1 cellular context compared by ENCODE assay signal in the genomic region with DNA sequence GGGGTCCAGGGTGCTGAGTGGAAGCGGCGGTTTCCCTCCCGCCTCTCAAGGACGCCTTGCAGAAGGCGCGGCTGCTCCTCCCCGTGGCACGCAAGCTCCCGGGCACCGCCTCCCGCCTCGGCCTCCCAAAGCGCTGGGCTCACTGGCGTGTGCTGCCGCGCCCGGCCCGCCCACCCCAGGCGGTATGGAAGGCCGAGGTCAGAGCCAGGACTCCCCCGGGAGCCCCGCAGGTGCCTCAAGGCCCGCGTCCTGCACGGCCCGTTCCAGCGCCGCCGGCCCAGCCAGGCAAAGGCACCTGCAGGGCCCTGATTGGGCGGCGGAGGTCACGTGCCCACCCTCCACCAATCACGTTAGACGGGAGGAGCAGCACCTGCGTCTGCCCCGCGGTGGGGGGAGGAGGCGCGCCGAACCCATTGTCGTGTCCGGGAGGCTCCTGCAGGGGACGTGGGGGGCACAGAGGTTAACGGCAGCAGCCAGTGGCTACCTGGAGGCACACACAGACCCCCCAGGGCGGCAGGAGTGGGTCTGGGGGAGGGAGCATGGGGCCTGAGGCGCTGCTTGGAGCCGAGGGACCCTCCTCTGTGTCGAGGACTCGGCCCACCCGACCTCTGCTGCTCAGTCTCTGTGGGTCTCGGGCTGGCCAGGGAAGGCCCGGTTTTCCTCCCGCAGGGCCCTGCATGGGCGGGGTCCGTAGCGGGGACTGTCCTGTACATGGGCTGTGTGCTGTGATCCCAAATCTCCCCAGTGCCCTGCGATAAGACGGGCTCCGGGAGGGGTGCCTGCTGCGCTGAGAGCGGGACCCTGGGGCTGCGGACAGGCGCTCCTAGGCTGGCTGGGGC.
A peak's percentile ranks its signal among the peaks of the same experiment; 100 is the strongest.
TF ChIP-seq lines count a peak whose summit lies in the region.

No MANE protein-coding gene starts in this region.

TF ChIP-seq in HepG2, 621 proteins besides CTCF, POLR2A, EP300 and RAD21 (continued from another document and continues in another):
- peak; percentile 74 for TF ChIP-seq UBTF (CRISPR knock-in tag; IDR thresholded peaks at IDR 0.05)
- no peak for TF ChIP-seq TEAD2 (CRISPR knock-in tag; IDR thresholded peaks at IDR 0.05)
- TF ChIP-seq, protein P1, sequence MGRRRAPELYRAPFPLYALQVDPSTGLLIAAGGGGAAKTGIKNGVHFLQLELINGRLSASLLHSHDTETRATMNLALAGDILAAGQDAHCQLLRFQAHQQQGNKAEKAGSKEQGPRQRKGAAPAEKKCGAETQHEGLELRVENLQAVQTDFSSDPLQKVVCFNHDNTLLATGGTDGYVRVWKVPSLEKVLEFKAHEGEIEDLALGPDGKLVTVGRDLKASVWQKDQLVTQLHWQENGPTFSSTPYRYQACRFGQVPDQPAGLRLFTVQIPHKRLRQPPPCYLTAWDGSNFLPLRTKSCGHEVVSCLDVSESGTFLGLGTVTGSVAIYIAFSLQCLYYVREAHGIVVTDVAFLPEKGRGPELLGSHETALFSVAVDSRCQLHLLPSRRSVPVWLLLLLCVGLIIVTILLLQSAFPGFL (CRISPR knock-in tag; IDR thresholded peaks at IDR 0.05): no peak
- no peak for TF ChIP-seq ZFP62 (CRISPR knock-in tag; IDR thresholded peaks at IDR 0.05)
- TF ChIP-seq SNAPC2 (CRISPR knock-in tag; IDR thresholded peaks at IDR 0.05): no peak
- TF ChIP-seq RCOR2 (CRISPR knock-in tag; IDR thresholded peaks at IDR 0.05): no peak
- TF ChIP-seq ZNF816 (CRISPR knock-in tag; IDR thresholded peaks at IDR 0.05; ENCODE audit: borderline replicate concordance): peak; percentile 72; the same call in 1 of the 2 replicates
- TF ChIP-seq, protein P2, sequence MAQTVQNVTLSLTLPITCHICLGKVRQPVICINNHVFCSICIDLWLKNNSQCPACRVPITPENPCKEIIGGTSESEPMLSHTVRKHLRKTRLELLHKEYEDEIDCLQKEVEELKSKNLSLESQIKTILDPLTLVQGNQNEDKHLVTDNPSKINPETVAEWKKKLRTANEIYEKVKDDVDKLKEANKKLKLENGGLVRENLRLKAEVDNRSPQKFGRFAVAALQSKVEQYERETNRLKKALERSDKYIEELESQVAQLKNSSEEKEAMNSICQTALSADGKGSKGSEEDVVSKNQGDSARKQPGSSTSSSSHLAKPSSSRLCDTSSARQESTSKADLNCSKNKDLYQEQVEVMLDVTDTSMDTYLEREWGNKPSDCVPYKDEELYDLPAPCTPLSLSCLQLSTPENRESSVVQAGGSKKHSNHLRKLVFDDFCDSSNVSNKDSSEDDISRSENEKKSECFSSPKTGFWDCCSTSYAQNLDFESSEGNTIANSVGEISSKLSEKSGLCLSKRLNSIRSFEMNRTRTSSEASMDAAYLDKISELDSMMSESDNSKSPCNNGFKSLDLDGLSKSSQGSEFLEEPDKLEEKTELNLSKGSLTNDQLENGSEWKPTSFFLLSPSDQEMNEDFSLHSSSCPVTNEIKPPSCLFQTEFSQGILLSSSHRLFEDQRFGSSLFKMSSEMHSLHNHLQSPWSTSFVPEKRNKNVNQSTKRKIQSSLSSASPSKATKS (CRISPR knock-in tag; IDR thresholded peaks at IDR 0.05): no peak
- TF ChIP-seq ZNF30 (CRISPR knock-in tag; IDR thresholded peaks at IDR 0.05): no peak
- peak; percentile 65 for TF ChIP-seq SRSF1 (optimal IDR thresholded peaks at IDR 0.05; ENCODE audit: low read depth, low read length)
- TF ChIP-seq ZNF180 (CRISPR knock-in tag; IDR thresholded peaks at IDR 0.05; ENCODE audit: borderline replicate concordance, low read depth): no peak
- TF ChIP-seq SP4 (CRISPR knock-in tag; IDR thresholded peaks at IDR 0.05): peak; percentile 90
- no peak for TF ChIP-seq ZNF234 (CRISPR knock-in tag; conservative IDR thresholded peaks at IDR 0.05)
- peak; percentile 83; the same call in 1 of the 2 replicates for TF ChIP-seq ZNF879 (CRISPR knock-in tag; IDR thresholded peaks at IDR 0.05)
- TF ChIP-seq ZNF878 (CRISPR knock-in tag; IDR thresholded peaks at IDR 0.05): no peak
- TF ChIP-seq, protein P3, sequence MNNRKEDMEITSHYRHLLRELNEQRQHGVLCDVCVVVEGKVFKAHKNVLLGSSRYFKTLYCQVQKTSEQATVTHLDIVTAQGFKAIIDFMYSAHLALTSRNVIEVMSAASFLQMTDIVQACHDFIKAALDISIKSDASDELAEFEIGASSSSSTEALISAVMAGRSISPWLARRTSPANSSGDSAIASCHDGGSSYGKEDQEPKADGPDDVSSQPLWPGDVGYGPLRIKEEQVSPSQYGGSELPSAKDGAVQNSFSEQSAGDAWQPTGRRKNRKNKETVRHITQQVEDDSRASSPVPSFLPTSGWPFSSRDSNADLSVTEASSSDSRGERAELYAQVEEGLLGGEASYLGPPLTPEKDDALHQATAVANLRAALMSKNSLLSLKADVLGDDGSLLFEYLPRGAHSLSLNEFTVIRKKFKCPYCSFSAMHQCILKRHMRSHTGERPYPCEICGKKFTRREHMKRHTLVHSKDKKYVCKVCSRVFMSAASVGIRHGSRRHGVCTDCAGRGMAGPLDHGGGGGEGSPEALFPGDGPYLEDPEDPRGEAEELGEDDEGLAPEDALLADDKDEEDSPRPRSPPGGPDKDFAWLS (CRISPR knock-in tag; IDR thresholded peaks at IDR 0.05; ENCODE audit: borderline replicate concordance): no peak
- no peak for TF ChIP-seq CBX5 (CRISPR knock-in tag; IDR thresholded peaks at IDR 0.05; ENCODE audit: borderline replicate concordance)
- peak; percentile 58; the same call in 1 of the 2 replicates for TF ChIP-seq NCOA1 (CRISPR knock-in tag; IDR thresholded peaks at IDR 0.05)
- no peak; the same call in 1 of the 2 replicates for TF ChIP-seq ZFP82 (CRISPR knock-in tag; IDR thresholded peaks at IDR 0.05; ENCODE audit: borderline replicate concordance)
- TF ChIP-seq, protein P4, sequence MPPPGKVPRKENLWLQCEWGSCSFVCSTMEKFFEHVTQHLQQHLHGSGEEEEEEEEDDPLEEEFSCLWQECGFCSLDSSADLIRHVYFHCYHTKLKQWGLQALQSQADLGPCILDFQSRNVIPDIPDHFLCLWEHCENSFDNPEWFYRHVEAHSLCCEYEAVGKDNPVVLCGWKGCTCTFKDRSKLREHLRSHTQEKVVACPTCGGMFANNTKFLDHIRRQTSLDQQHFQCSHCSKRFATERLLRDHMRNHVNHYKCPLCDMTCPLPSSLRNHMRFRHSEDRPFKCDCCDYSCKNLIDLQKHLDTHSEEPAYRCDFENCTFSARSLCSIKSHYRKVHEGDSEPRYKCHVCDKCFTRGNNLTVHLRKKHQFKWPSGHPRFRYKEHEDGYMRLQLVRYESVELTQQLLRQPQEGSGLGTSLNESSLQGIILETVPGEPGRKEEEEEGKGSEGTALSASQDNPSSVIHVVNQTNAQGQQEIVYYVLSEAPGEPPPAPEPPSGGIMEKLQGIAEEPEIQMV (CRISPR knock-in tag; IDR thresholded peaks at IDR 0.05; ENCODE audit: low read depth): peak; percentile 18; the same call in 1 of the 2 replicates
- TF ChIP-seq, protein P5, sequence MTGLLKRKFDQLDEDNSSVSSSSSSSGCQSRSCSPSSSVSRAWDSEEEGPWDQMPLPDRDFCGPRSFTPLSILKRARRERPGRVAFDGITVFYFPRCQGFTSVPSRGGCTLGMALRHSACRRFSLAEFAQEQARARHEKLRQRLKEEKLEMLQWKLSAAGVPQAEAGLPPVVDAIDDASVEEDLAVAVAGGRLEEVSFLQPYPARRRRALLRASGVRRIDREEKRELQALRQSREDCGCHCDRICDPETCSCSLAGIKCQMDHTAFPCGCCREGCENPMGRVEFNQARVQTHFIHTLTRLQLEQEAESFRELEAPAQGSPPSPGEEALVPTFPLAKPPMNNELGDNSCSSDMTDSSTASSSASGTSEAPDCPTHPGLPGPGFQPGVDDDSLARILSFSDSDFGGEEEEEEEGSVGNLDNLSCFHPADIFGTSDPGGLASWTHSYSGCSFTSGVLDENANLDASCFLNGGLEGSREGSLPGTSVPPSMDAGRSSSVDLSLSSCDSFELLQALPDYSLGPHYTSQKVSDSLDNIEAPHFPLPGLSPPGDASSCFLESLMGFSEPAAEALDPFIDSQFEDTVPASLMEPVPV (CRISPR knock-in tag; IDR thresholded peaks at IDR 0.05): no peak
- TF ChIP-seq HHEX (CRISPR knock-in tag; IDR thresholded peaks at IDR 0.05): no peak
- no peak for TF ChIP-seq ATF7 (IDR thresholded peaks at IDR 0.05)
- TF ChIP-seq ATF7 (CRISPR knock-in tag; IDR thresholded peaks at IDR 0.05): no peak
- no peak for TF ChIP-seq ZNF44 (CRISPR knock-in tag; IDR thresholded peaks at IDR 0.05)
- peak; percentile 61; the same call in 1 of the 2 replicates for TF ChIP-seq YEATS2 (CRISPR knock-in tag; IDR thresholded peaks at IDR 0.05; ENCODE audit: borderline replicate concordance)
- no peak for TF ChIP-seq ZNF512B (CRISPR knock-in tag; IDR thresholded peaks at IDR 0.05; ENCODE audit: borderline replicate concordance)
- TF ChIP-seq ZNF777 (CRISPR knock-in tag; IDR thresholded peaks at IDR 0.05): peak; percentile 64
- TF ChIP-seq ZNF883 (CRISPR knock-in tag; IDR thresholded peaks at IDR 0.05; ENCODE audit: not compliant biosample characterization): no peak
- no peak for TF ChIP-seq ZNF550 (CRISPR knock-in tag; IDR thresholded peaks at IDR 0.05; ENCODE audit: borderline replicate concordance)
- TF ChIP-seq ZNF256 (CRISPR knock-in tag; conservative IDR thresholded peaks at IDR 0.05): no peak
- no peak for TF ChIP-seq MAFK (conservative IDR thresholded peaks at IDR 0.05 in 1 of 2, IDR thresholded peaks at IDR 0.05 in 1 of 2; ENCODE audit: low read length in 2 of 2)
- no peak for TF ChIP-seq NR2F2 (IDR thresholded peaks at IDR 0.05; ENCODE audit: borderline replicate concordance, low read depth)
- TF ChIP-seq SYNCRIP (IDR thresholded peaks at IDR 0.05; ENCODE audit: insufficient read depth, low read depth, low read length): no peak
- no peak for TF ChIP-seq TSC22D2 (CRISPR knock-in tag; IDR thresholded peaks at IDR 0.05; ENCODE audit: borderline replicate concordance)
- TF ChIP-seq, protein P6, sequence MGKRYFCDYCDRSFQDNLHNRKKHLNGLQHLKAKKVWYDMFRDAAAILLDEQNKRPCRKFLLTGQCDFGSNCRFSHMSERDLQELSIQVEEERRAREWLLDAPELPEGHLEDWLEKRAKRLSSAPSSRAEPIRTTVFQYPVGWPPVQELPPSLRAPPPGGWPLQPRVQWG (CRISPR knock-in tag; IDR thresholded peaks at IDR 0.05; ENCODE audit: borderline replicate concordance, low read depth): no peak
- TF ChIP-seq GPN1 (CRISPR knock-in tag; IDR thresholded peaks at IDR 0.05; ENCODE audit: borderline replicate concordance): no peak
- TF ChIP-seq KLF15 (CRISPR knock-in tag; IDR thresholded peaks at IDR 0.05; ENCODE audit: borderline replicate concordance): no peak
- TF ChIP-seq ZNF207 (IDR thresholded peaks at IDR 0.05; ENCODE audit: borderline replicate concordance): no peak
- TF ChIP-seq TFDP1 (CRISPR knock-in tag; IDR thresholded peaks at IDR 0.05; ENCODE audit: borderline replicate concordance): 0 out of 2 replicates have a peak, but pooled peaks have one; percentile 16
- TF ChIP-seq HNRNPL (IDR thresholded peaks at IDR 0.05; ENCODE audit: low read depth, low read length): peak; percentile 64; the same call in 1 of the 2 replicates
- no peak for TF ChIP-seq ZNF530 (CRISPR knock-in tag; IDR thresholded peaks at IDR 0.05; ENCODE audit: low read depth)
- TF ChIP-seq HNRNPK (IDR thresholded peaks at IDR 0.05; ENCODE audit: low read depth, low read length, poor library complexity, severe bottlenecking): peak; percentile 57
- peak; percentile 71; the same call in 1 of the 2 replicates for TF ChIP-seq ISX (CRISPR knock-in tag; conservative IDR thresholded peaks at IDR 0.05)
